8 cellular contexts compared by ENCODE assay signal in genomic region chr19:17103177-17103576, GRCh38. TPM values are rescaled to one million over a fixed set of nuclear protein-coding genes. Genes with fewer than 3 reads are reported as not detected.
DNase-seq lines count a peak whose midpoint lies in the region; ATAC-seq and TF ChIP-seq lines count a peak whose summit lies in the region.

No MANE protein-coding gene starts in this region.

- ATAC-seq in GM18519 (IDR thresholded peaks at IDR 0.05; ENCODE audit: low FRiP score, unreplicated experiment) (no peak), HG03469 (IDR thresholded peaks at IDR 0.05; ENCODE audit: unreplicated experiment) (no peak)

- no peaks in the 10 kb centered on the region for H3K27me3 ChIP-seq in BE2C

- peaks cover 10% of the 10 kb centered on the region for H3K4me1 ChIP-seq in BE2C

- in situ Hi-C loops in GM13977 (cut with MboI; ENCODE audit: low pct_unique_long_range_greater_than_20kb, low sequenced_read_pairs, unreplicated experiment) = no loop called here

- DNase-seq in BE2C (no peak), GM13977 (ENCODE audit: low spot score) (no peak), left kidney (ENCODE audit: low read depth, low spot score) (peak; percentile 38), NCI-H748 treated with DMSO at 0.1 percent for 48 hours (lab: John Stamatoyannopoulos, UW) (no peak), occipital lobe (lab: John Stamatoyannopoulos, UW) (no peak)

- no peak overlapping the region for H3K4me3 ChIP-seq in BE2C (ENCODE audit: low read depth, low read length)

- H3K9me3 ChIP-seq in BE2C = no peaks in the 10 kb centered on the region

- H3K36me3 ChIP-seq in BE2C = peaks cover 16% of the 10 kb centered on the region

- peak; percentile 68 for TF ChIP-seq CTCF in BE2C (IDR thresholded peaks at IDR 0.05; ENCODE audit: low read depth, low read length)
- TF ChIP-seq CTCF in GM13977 (IDR thresholded peaks at IDR 0.05; ENCODE audit: extremely low read depth, insufficient read depth, missing control alignments) = peak; percentile 41
- TF ChIP-seq CTCF in VCaP (conservative IDR thresholded peaks at IDR 0.05) = peak; percentile 52

- no peak overlapping the region for H3K27ac ChIP-seq in VCaP

RNA-seq across cellular contexts. Expression of gene MYO9B, which starts 27.6 kb away (rescaled TPM):
- polyA plus RNA-seq in BE2C (2012; ENCODE audit: insufficient read depth, insufficient read length, low read depth) = 29.7 TPM
- 24.0 TPM for total RNA-seq in occipital lobe

RNA-seq across cellular contexts. Expression of gene HAUS8, which starts 27.9 kb away (rescaled TPM):
- 8.5 TPM for polyA plus RNA-seq in BE2C (2012; ENCODE audit: insufficient read depth, insufficient read length, low read depth)
- total RNA-seq in occipital lobe = 1.9 TPM
